ENCODE assay signal across 1 cellular context in the genomic region with DNA sequence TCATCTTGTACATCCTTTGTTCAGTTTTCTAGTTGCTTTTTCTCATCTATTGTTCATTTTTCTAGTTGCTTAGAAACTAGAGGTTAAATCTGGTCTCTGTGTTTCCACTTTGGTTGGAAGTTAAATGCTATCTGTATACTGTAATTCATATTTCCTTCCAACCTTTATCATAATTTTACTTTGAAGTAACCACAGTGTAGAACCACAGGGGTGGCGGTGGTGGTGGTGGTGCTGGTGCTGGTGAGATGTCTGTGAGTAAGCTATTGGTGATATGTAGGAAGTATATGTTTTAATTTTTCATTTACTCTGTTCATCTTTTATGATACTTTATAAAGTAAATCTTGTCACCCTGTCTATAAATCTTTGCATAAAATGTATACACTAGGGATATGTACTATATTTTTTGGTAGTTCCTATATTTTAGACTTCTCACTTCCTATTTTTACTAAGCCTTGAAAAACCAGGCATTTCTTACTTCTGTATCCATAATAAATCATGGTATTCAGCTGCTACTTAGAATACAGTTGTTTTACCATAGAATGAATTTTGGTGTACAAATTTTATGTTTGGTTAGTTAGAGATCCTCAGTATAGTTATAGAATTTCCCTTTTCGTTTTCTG.
TF ChIP-seq lines count a peak whose summit lies in the region.

No MANE protein-coding gene starts in this region.

TF ChIP-seq in HepG2, 621 proteins besides CTCF, POLR2A, EP300 and RAD21 (continued from another document):
- TF ChIP-seq AHDC1 (CRISPR knock-in tag; IDR thresholded peaks at IDR 0.05; ENCODE audit: borderline replicate concordance) (no peak), NBN (conservative IDR thresholded peaks at IDR 0.05) (no peak), HNRNPUL1 (IDR thresholded peaks at IDR 0.05; ENCODE audit: low read depth, low read length) (no peak), ZBTB21 (CRISPR knock-in tag; IDR thresholded peaks at IDR 0.05) (no peak), NONO (IDR thresholded peaks at IDR 0.05) (no peak), NONO (CRISPR knock-in tag; conservative IDR thresholded peaks at IDR 0.05) (no peak), ZFP37 (CRISPR knock-in tag; IDR thresholded peaks at IDR 0.05; ENCODE audit: borderline replicate concordance) (no peak), PCBP1 (IDR thresholded peaks at IDR 0.05; ENCODE audit: borderline replicate concordance, low read depth, low read length) (no peak), CBX1 (IDR thresholded peaks at IDR 0.05; ENCODE audit: low read depth) (no peak), SETDB1 (CRISPR knock-in tag; IDR thresholded peaks at IDR 0.05; ENCODE audit: borderline replicate concordance) (no peak), ZNF207 (IDR thresholded peaks at IDR 0.05; ENCODE audit: borderline replicate concordance) (no peak), RNF219 (CRISPR knock-in tag; IDR thresholded peaks at IDR 0.05) (no peak), MATR3 (CRISPR knock-in tag; IDR thresholded peaks at IDR 0.05) (no peak)
- TF ChIP-seq, protein P1, sequence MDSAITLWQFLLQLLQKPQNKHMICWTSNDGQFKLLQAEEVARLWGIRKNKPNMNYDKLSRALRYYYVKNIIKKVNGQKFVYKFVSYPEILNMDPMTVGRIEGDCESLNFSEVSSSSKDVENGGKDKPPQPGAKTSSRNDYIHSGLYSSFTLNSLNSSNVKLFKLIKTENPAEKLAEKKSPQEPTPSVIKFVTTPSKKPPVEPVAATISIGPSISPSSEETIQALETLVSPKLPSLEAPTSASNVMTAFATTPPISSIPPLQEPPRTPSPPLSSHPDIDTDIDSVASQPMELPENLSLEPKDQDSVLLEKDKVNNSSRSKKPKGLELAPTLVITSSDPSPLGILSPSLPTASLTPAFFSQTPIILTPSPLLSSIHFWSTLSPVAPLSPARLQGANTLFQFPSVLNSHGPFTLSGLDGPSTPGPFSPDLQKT (CRISPR knock-in tag; IDR thresholded peaks at IDR 0.05; ENCODE audit: borderline replicate concordance) = no peak
